12 cellular contexts compared by ENCODE assay signal in genomic region chr19:45322744-45323281, GRCh38. TPM values are rescaled to one million over a fixed set of nuclear protein-coding genes. Genes with fewer than 3 reads are reported as not detected.
DNase-seq lines count a peak whose midpoint lies in the region; TF ChIP-seq lines count a peak whose summit lies in the region.
"Had no signal": no experiment of that assay in that cellular context is flagged by ENCODE, and none has a peak within 500 bp of the region (broad histone marks: within the 10 kb centered on the region; RNA-seq: fewer than 3 reads in every experiment).

Gene CKM (minus strand): TSS chr19:45322875. CDS start chr19:45319713, 3,162 bp downstream.

- TF ChIP-seq EP300 in transverse colon (IDR thresholded peaks at IDR 0.05; ENCODE audit: low read depth) = no peak

- TF ChIP-seq POLR2A in transverse colon (IDR thresholded peaks at IDR 0.05) = no peak

- WGBS in transverse colon (ENCODE audit: low coverage in 1 of 2), 2 donors = 53% methylated on average over 6 of the region's 15 CpGs; no CpG with 5 or more reads in 1 of the 2 donors

- no peak within 1 kb of the TSS for H3K9ac ChIP-seq in OCI-LY1 (ENCODE audit: low read length)
- H3K9ac ChIP-seq in fibroblast of lung (ENCODE audit: insufficient read depth, low read length) = no peak within 1 kb of the TSS

- no peaks in the 10 kb centered on the region for H3K9me2 ChIP-seq in OCI-LY1 (ENCODE audit: low read depth, low read length)

- no peak for TF ChIP-seq CTCF in OCI-LY1 (IDR thresholded peaks at IDR 0.05; ENCODE audit: low read length)
- no peak for TF ChIP-seq CTCF in fibroblast of lung (conservative IDR thresholded peaks at IDR 0.05 in 1 of 2, IDR thresholded peaks at IDR 0.05 in 1 of 2; ENCODE audit: low read depth in 1 of 2, low read length in 2 of 2)
- TF ChIP-seq CTCF in transverse colon (IDR thresholded peaks at IDR 0.05) = no peak

- H3K9me3 ChIP-seq in OCI-LY1 (ENCODE audit: low read length) = no peaks in the 10 kb centered on the region
- H3K9me3 ChIP-seq in fibroblast of lung (ENCODE audit: control insufficient read depth, insufficient read depth, low read depth, low read length) = no peaks in the 10 kb centered on the region
- no peaks in the 10 kb centered on the region for H3K9me3 ChIP-seq in transverse colon

- H3K27me3 ChIP-seq in OCI-LY1 (ENCODE audit: insufficient read depth, low read length) = peaks cover 15% of the 10 kb centered on the region; the same call in 1 of the 2 replicates
- peaks cover 9% of the 10 kb centered on the region for H3K27me3 ChIP-seq in fibroblast of lung (ENCODE audit: control insufficient read depth, insufficient read depth, low read length)
- H3K27me3 ChIP-seq in transverse colon = peaks cover 36% of the 10 kb centered on the region

- no peaks in the 10 kb centered on the region for H3F3A ChIP-seq in OCI-LY1 (ENCODE audit: insufficient read depth, low read length)

- no peak within 1 kb of the TSS for H3K4me3 ChIP-seq in OCI-LY1 (ENCODE audit: low read depth, low read length, poor library complexity, severe bottlenecking)
- peak within 1 kb of the TSS in 2 of 4 experiments; percentile 5 to 45 for H3K4me3 ChIP-seq in fibroblast of lung (replicated peaks in 1 of 4; ENCODE audit: control extremely low read depth in 1 of 4, insufficient read depth in 1 of 4, low read depth in 3 of 4, low read length in 4 of 4)
- peak within 1 kb of the TSS in 2 of 4 donors; percentile 9 to 23 for H3K4me3 ChIP-seq in transverse colon

- H4K20me1 ChIP-seq in OCI-LY1 (ENCODE audit: insufficient read depth, low read length) = no peaks in the 10 kb centered on the region
- no peaks in the 10 kb centered on the region for H4K20me1 ChIP-seq in fibroblast of lung (ENCODE audit: control insufficient read depth, extremely low read depth, insufficient read depth, low read length)

- H3K36me3 ChIP-seq in OCI-LY1 (ENCODE audit: insufficient read depth, low read length) (no peaks in the 10 kb centered on the region), fibroblast of lung (ENCODE audit: control insufficient read depth, insufficient read depth, low read length) (no peaks in the 10 kb centered on the region), transverse colon (no peaks in the 10 kb centered on the region)

- H2AFZ ChIP-seq in OCI-LY1 (ENCODE audit: low read length) = no peak within 1 kb of the TSS
- H2AFZ ChIP-seq in fibroblast of lung (ENCODE audit: low read length) = no peak within 1 kb of the TSS

- H3K4me2 ChIP-seq in OCI-LY1 (ENCODE audit: low read length) = peak within 1 kb of the TSS; percentile 26; the same call in 1 of the 2 replicates
- H3K4me2 ChIP-seq in fibroblast of lung (ENCODE audit: extremely low read depth, insufficient read depth, low read length) = peak within 1 kb of the TSS; percentile 75

- H3K27ac ChIP-seq in OCI-LY1 (ENCODE audit: low read depth, low read length, poor library complexity, severe bottlenecking) = no peak within 1 kb of the TSS
- H3K27ac ChIP-seq in fibroblast of lung (ENCODE audit: insufficient read depth, low read length) = no peak within 1 kb of the TSS
- peak within 1 kb of the TSS in 3 of 4 donors; percentile 52 to 67 (median 57) for H3K27ac ChIP-seq in transverse colon
- H3K27ac ChIP-seq: foreskin keratinocyte had no signal

- peaks cover 14% of the 10 kb centered on the region for H3K4me1 ChIP-seq in OCI-LY1 (ENCODE audit: insufficient read depth, low read length, severe bottlenecking)
- no peaks in the 10 kb centered on the region for H3K4me1 ChIP-seq in fibroblast of lung (ENCODE audit: control insufficient read depth, extremely low read depth, insufficient read depth, low read length)
- peaks cover 5 to 14% (median 9%) of the 10 kb centered on the region in 4 donors for H3K4me1 ChIP-seq in transverse colon
- H3K4me1 ChIP-seq: foreskin keratinocyte had no signal

- DNase-seq in fibroblast of lung (ENCODE audit: low read depth in 2 of 2) (no peak), myocyte (ENCODE audit: low read depth) (peak; percentile 96), transverse colon (no peak), OCI-M2 (lab: John Stamatoyannopoulos, UW; ENCODE audit: unreplicated experiment) (no peak), NCI-H345 treated with DMSO at 0.1 percent for 48 hours (lab: John Stamatoyannopoulos, UW; ENCODE audit: unreplicated experiment) (no peak), NCI-H1417 treated with DMSO at 0.1 percent for 48 hours (lab: John Stamatoyannopoulos, UW) (no peak)
- DNase-seq: activated T-cell treated with anti-CD3 and anti-CD28 coated beads for 4 hours; foreskin keratinocyte; GDM1; stimulated activated naive CD4-positive, alpha-beta T cell treated with Interleukin-2 at 50 U/mL for 16 hours had no signal

- intact Hi-C loops in transverse colon (cut with DNase I; ENCODE audit: low total_unique reads) = no loop called here

- in situ Hi-C loops in transverse colon (cut with MboI; ENCODE audit: low pct_ligation_motif_present in 1 of 4, low pct_unique_long_range_greater_than_20kb in 1 of 4, low sequenced_read_pairs in 3 of 4) = no loop called here

- no peaks in the 10 kb centered on the region for H3K79me2 ChIP-seq in OCI-LY1 (ENCODE audit: insufficient read depth, low read length)
- no peaks in the 10 kb centered on the region for H3K79me2 ChIP-seq in fibroblast of lung (ENCODE audit: control insufficient read depth, insufficient read depth, low read length)

RNA-seq across cellular contexts. Expression of gene CKM, which starts in this region (rescaled TPM):
- not detected in 2 replicates for total RNA-seq in fibroblast of lung
- 0.03 TPM in 1 of 2 replicates, not detected in the other for polyA plus RNA-seq in fibroblast of lung
- polyA plus RNA-seq in fibroblast of lung (2012) = not detected in 2 replicates
- polyA minus RNA-seq in fibroblast of lung (ENCODE audit: low replicate concordance) = not detected in 2 replicates
- total RNA-seq in myocyte = 1,914 and 2,511 TPM in 2 replicates
- 252 TPM for polyA plus RNA-seq in myocyte (2012)
- 10 to 100 TPM in 2 of 4 donors, 1 to 10 TPM in 1, not detected in 1; 4.0 to 32.2 (median 27.9) TPM for total RNA-seq in transverse colon
- total RNA-seq: foreskin keratinocyte; T-helper 2 cell treated with Interferon-gamma antibody and Interleukin-4, amounts not matched to agents 100 ng/mL and 5 ng/mL, for 36 hours had no signal
- polyA plus RNA-seq: foreskin keratinocyte had no signal

Comparison
In these comparisons a context has a peak if more than half of its experiments do, and no peak if none do; other contexts are left out.
1. RNA of gene CKM (total RNA-seq): 1,914 to 2,511 TPM in myocyte; 4.0 to 32.2 TPM in transverse colon and not detected in fibroblast of lung; every median in the first group is over 10 times any median in the second.
2. H3K27ac ChIP-seq: peak in transverse colon (3 of 4); none in OCI-LY1 (single experiment) and fibroblast of lung (single experiment).